Comparison of ENCODE assay signal across 1 cellular context in genomic region chr1:234515821-234516241, GRCh38.
TF ChIP-seq lines count a peak whose summit lies in the region.

No MANE protein-coding gene starts in this region.

TF ChIP-seq in GM23338, 12 proteins besides CTCF, POLR2A, EP300 and RAD21 (continued from another document):
- TF ChIP-seq ZNF462 (CRISPR knock-in tag; IDR thresholded peaks at IDR 0.05) = no peak
